In genomic region chr7:6250364-6250833, GRCh38 we compare ENCODE assay signal across 10 cellular contexts. TPM values are rescaled to one million over a fixed set of nuclear protein-coding genes. Genes with fewer than 3 reads are reported as not detected.
DNase-seq lines count a peak whose midpoint lies in the region; ATAC-seq and TF ChIP-seq lines count a peak whose summit lies in the region.
"Had no signal": no experiment of that assay in that cellular context is flagged by ENCODE, and none has a peak within 500 bp of the region (broad histone marks: within the 10 kb centered on the region; RNA-seq: fewer than 3 reads in every experiment).

No MANE protein-coding gene starts in this region.

- H3K27me3 ChIP-seq in RWPE2 (ENCODE audit: insufficient read depth, poor library complexity, severe bottlenecking) = no peaks in the 10 kb centered on the region
- no peaks in the 10 kb centered on the region for H3K27me3 ChIP-seq in skeletal muscle tissue (ENCODE audit: control insufficient read depth in 3 of 3, insufficient read depth in 3 of 3, low read length in 3 of 3)

- peak overlapping the region; percentile 19 for H3K27ac Mint-ChIP-seq in activated T-cell treated with anti-CD3 and anti-CD28 coated beads, Interleukin-2, amount 50 U/mL, for 24 hours

- TF ChIP-seq CTCF in RWPE2 (IDR thresholded peaks at IDR 0.05; ENCODE audit: poor library complexity, severe bottlenecking) = no peak

- peaks cover 35% of the 10 kb centered on the region for H3K4me1 Mint-ChIP-seq in activated T-cell treated with anti-CD3 and anti-CD28 coated beads, Interleukin-2, amount 50 U/mL, for 24 hours (ENCODE audit: low read depth)

- H3K9me3 ChIP-seq in RWPE2 (ENCODE audit: severe bottlenecking) (no peaks in the 10 kb centered on the region), skeletal muscle tissue (ENCODE audit: control insufficient read depth in 3 of 3, low read length in 3 of 3) (no peaks in the 10 kb centered on the region)

- H3K4me1 ChIP-seq in RWPE2 (ENCODE audit: insufficient read depth, poor library complexity, severe bottlenecking) (peaks cover 43% of the 10 kb centered on the region), skeletal muscle tissue (ENCODE audit: control insufficient read depth in 3 of 3, insufficient read depth in 3 of 3, low read length in 3 of 3) (peaks cover 21 to 41% (median 26%) of the 10 kb centered on the region in 3 donors)

- H3K4me3 Mint-ChIP-seq in activated T-cell treated with anti-CD3 and anti-CD28 coated beads, Interleukin-2, amount 50 U/mL, for 24 hours = no peak overlapping the region

- peaks cover 7% of the 10 kb centered on the region; the same call in 1 of the 2 replicates for H3K36me3 ChIP-seq in RWPE2 (ENCODE audit: low read depth)
- no peaks in the 10 kb centered on the region for H3K36me3 ChIP-seq in skeletal muscle tissue (ENCODE audit: control insufficient read depth in 3 of 3, insufficient read depth in 3 of 3, low read length in 3 of 3)

- H3K27ac ChIP-seq in RWPE2 (ENCODE audit: poor library complexity, severe bottlenecking) (no peak overlapping the region), skeletal muscle tissue (ENCODE audit: low read depth, low read length) (peak overlapping the region; percentile 8)

- H3K9ac ChIP-seq in skeletal muscle tissue (ENCODE audit: low read depth in 1 of 3, low read length in 3 of 3) = no peak overlapping the region

- no peaks in the 10 kb centered on the region for H3K9me3 Mint-ChIP-seq in activated T-cell treated with anti-CD3 and anti-CD28 coated beads, Interleukin-2, amount 50 U/mL, for 24 hours

- DNase-seq in activated T-cell treated with anti-CD3 and anti-CD28 coated beads, Interleukin-2, amount 50 U/mL, for 24 hours = no peak
- no peak for DNase-seq in activated T-cell treated with anti-CD3 and anti-CD28 coated beads, Interleukin-2, amount 50 U/mL, for 1 hour
- DNase-seq in RWPE2 (ENCODE audit: low spot score) (no peak), H4 (ENCODE audit: low spot score) (no peak), NCI-H446 (lab: John Stamatoyannopoulos, UW) (no peak)
- DNase-seq: activated CD8-positive, alpha-beta memory T cell treated with anti-CD3 and anti-CD28 coated beads, Interleukin-2, amount 50 U/mL, for 4 hours had no signal

- H3K4me3 ChIP-seq in RWPE2 (ENCODE audit: severe bottlenecking) (no peak overlapping the region), skeletal muscle tissue (ENCODE audit: low read length in 3 of 3) (no peak overlapping the region)

- peaks cover 41% of the 10 kb centered on the region for H3K27me3 Mint-ChIP-seq in activated T-cell treated with anti-CD3 and anti-CD28 coated beads, Interleukin-2, amount 50 U/mL, for 24 hours

- peak; percentile 79 for ATAC-seq in GM21737 (IDR thresholded peaks at IDR 0.05; ENCODE audit: unreplicated experiment)
- ATAC-seq in RWPE2 (ENCODE audit: low read depth) = peak; percentile 58
- ATAC-seq in HG02973 (IDR thresholded peaks at IDR 0.05; ENCODE audit: unreplicated experiment) = no peak
- ATAC-seq: Panc1 had no signal

- H3K36me3 Mint-ChIP-seq in activated T-cell treated with anti-CD3 and anti-CD28 coated beads, Interleukin-2, amount 50 U/mL, for 24 hours (ENCODE audit: low read depth) = no peaks in the 10 kb centered on the region

RNA-seq across cellular contexts. Expression of gene CYTH3, which starts 22.0 kb away (rescaled TPM):
- 19.3 TPM for total RNA-seq in skeletal muscle tissue
- 7.4 and 9.8 TPM in 2 replicates for total RNA-seq in H4 (2014; rRNA removed; shearing (Covaris generic))
